Comparison of ENCODE assay signal across 1 cellular context in the genomic region with DNA sequence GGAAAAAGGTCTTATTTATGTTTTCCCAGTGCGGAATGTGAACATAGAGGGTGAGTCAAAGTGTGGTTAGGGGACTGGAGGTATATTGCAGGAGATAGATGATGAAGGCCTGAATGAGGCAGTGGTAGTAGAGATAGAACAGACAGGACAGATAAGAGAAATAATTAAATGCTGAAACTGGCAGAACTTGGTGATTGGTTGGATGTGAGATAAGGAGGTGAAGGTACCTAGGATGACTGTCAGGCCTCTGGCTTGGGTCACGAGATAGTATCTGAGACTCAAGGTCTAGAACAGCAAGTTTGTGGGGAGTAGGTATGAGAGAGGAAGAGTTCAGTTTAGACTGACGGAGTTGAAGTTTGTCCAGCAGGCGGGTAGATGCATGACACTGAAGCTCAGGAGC.
TF ChIP-seq lines count a peak whose summit lies in the region.

No MANE protein-coding gene starts in this region.

TF ChIP-seq in GM12878, 131 proteins besides CTCF, POLR2A, EP300 and RAD21:
- TF ChIP-seq GABPA (IDR thresholded peaks at IDR 0.05; ENCODE audit: low read depth), result no peak
- TF ChIP-seq, protein P1, sequence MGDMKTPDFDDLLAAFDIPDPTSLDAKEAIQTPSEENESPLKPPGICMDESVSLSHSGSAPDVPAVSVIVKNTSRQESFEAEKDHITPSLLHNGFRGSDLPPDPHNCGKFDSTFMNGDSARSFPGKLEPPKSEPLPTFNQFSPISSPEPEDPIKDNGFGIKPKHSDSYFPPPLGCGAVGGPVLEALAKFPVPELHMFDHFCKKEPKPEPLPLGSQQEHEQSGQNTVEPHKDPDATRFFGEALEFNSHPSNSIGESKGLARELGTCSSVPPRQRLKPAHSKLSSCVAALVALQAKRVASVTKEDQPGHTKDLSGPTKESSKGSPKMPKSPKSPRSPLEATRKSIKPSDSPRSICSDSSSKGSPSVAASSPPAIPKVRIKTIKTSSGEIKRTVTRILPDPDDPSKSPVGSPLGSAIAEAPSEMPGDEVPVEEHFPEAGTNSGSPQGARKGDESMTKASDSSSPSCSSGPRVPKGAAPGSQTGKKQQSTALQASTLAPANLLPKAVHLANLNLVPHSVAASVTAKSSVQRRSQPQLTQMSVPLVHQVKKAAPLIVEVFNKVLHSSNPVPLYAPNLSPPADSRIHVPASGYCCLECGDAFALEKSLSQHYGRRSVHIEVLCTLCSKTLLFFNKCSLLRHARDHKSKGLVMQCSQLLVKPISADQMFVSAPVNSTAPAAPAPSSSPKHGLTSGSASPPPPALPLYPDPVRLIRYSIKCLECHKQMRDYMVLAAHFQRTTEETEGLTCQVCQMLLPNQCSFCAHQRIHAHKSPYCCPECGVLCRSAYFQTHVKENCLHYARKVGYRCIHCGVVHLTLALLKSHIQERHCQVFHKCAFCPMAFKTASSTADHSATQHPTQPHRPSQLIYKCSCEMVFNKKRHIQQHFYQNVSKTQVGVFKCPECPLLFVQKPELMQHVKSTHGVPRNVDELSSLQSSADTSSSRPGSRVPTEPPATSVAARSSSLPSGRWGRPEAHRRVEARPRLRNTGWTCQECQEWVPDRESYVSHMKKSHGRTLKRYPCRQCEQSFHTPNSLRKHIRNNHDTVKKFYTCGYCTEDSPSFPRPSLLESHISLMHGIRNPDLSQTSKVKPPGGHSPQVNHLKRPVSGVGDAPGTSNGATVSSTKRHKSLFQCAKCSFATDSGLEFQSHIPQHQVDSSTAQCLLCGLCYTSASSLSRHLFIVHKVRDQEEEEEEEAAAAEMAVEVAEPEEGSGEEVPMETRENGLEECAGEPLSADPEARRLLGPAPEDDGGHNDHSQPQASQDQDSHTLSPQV (IDR thresholded peaks at IDR 0.05), result no peak
